ENCODE assay signal across 14 cellular contexts in the genomic region with DNA sequence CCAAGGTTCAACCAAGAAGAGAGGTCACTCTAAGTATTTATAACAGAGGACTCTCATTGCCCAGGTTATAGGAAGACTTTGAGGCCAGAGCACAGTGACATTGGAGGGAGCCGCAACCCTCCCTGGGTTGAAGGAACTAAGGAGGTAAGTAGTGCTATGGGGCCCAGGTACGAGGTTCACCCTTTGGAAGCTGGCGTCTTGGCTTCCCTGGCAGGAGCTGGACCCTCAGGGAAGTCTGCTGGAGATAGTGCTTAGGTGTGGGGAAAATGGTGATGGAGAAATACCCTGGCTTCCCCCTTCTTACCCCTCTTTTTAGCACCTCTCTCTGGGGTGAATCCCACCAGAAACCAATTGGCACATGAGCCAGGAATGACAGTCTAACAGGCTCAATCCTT.
"Had no signal": no experiment of that assay in that cellular context is flagged by ENCODE, and none has a peak within 500 bp of the region (broad histone marks: within the 10 kb centered on the region; RNA-seq: fewer than 3 reads in every experiment).

No MANE protein-coding gene starts in this region.

- H3K4me1 ChIP-seq: colonic mucosa had no signal

- ATAC-seq: left colon; natural killer cell; right cardiac atrium; stimulated activated memory B cell treated with anti-CD40 and anti-IgM and Interleukin-4, amounts not matched to agents 10 μg/mL and 1 μg/mL and 100 μg/mL, for 72 hours had no signal

- H3K36me3 ChIP-seq: colonic mucosa, esophagus squamous epithelium, ovary, tibial nerve had no signal

- H3K27ac ChIP-seq: colonic mucosa, hepatocyte, ovary had no signal

- H3K9me3 ChIP-seq: colonic mucosa, esophagus squamous epithelium, ovary, tibial nerve had no signal

- DNase-seq: caudate nucleus; colonic mucosa; effector CD8-positive, alpha-beta T cell; esophagus squamous epithelium; foreskin fibroblast; left colon; natural killer cell; ovary; right cardiac atrium; stimulated activated CD4-positive, alpha-beta T cell treated with anti-CD3 and anti-CD28 coated beads, Interleukin-4, amount 100 ng/mL, for 1 hour had no signal

- H3K4me3 ChIP-seq: colonic mucosa, esophagus squamous epithelium, hepatocyte, ovary, smooth muscle cell, tibial nerve had no signal

- H3K27me3 ChIP-seq: colonic mucosa, esophagus squamous epithelium, hepatocyte, ovary, tibial nerve had no signal
